ENCODE assay signal across 7 cellular contexts in genomic region chr1:144918027-144918603, GRCh38.
DNase-seq lines count a peak whose midpoint lies in the region; ATAC-seq, FAIRE-seq and TF ChIP-seq lines count a peak whose summit lies in the region.
"Not testable (repeated sequence)": the region's sequence is repeated elsewhere in the genome, so short reads cannot be mapped to it uniquely, and the experiment has no call there.

No MANE protein-coding gene starts in this region.

- not testable (repeated sequence) for TF ChIP-seq CTCF in HFFc6 (IDR thresholded peaks at IDR 0.05); K562 (IDR thresholded peaks at IDR 0.05 in 2 of 3, conservative IDR thresholded peaks at IDR 0.05 in 1 of 3; ENCODE audit: insufficient read depth in 2 of 3, low read depth in 1 of 3, low read length in 3 of 3); heart right ventricle (IDR thresholded peaks at IDR 0.05); mucosa of descending colon (IDR thresholded peaks at IDR 0.05)

- 0% methylated on average over 1 of the region's 3 CpGs for WGBS in K562 (ENCODE audit: insufficient coverage, low coverage, missing lambda C conversion rate)
- 53 to 67% methylated on average over 1 of the region's 3 CpGs for WGBS in heart right ventricle, 2 donors

- TF ChIP-seq POLR2A in K562 (conservative IDR thresholded peaks at IDR 0.05): not testable (repeated sequence)

- not testable (repeated sequence) for H2AFZ ChIP-seq in K562 (ENCODE audit: low read depth, low read length)

- not testable (repeated sequence) for H3K27me3 Mint-ChIP-seq in HFFc6 (ENCODE audit: insufficient read depth); activated CD4-positive, alpha-beta T cell treated with anti-CD3 and anti-CD28 coated beads for 36 hours; activated T-cell treated with anti-CD3 and anti-CD28 coated beads, Interleukin-2, amount 50 U/mL, for 72 hours (ENCODE audit: low read depth)

- H3K27ac Mint-ChIP-seq in HFFc6: peak overlapping the region; percentile 66
- H3K27ac Mint-ChIP-seq in activated CD4-positive, alpha-beta T cell treated with anti-CD3 and anti-CD28 coated beads for 36 hours: peak overlapping the region; percentile 81
- H3K27ac Mint-ChIP-seq in activated T-cell treated with anti-CD3 and anti-CD28 coated beads, Interleukin-2, amount 50 U/mL, for 72 hours: not testable (repeated sequence)

- in situ Hi-C loops in K562 (cut with MboI): not testable (repeated sequence)

- not testable (repeated sequence) for H3K9ac ChIP-seq in K562 (ENCODE audit: insufficient read depth in 1 of 2, low read depth in 2 of 2, low read length in 2 of 2)

- H3K4me3 Mint-ChIP-seq in HFFc6: peak overlapping the region; percentile 47; the same call in 1 of the 2 replicates
- not testable (repeated sequence) for H3K4me3 Mint-ChIP-seq in activated CD4-positive, alpha-beta T cell treated with anti-CD3 and anti-CD28 coated beads for 36 hours
- H3K4me3 Mint-ChIP-seq in activated T-cell treated with anti-CD3 and anti-CD28 coated beads, Interleukin-2, amount 50 U/mL, for 72 hours: peak overlapping the region in 1 of 2 donors; percentile 44

- BruUV-seq in K562 (replicated peaks; lab: Mats Ljungman, UMichigan): not testable (repeated sequence)

- H3K4me1 ChIP-seq in K562 (replicated peaks in 1 of 2; ENCODE audit: control insufficient read depth in 2 of 2, insufficient read depth in 2 of 2, low read length in 2 of 2); heart right ventricle; mucosa of descending colon (ENCODE audit: low read depth): not testable (repeated sequence)

- H4K20me1 ChIP-seq in K562 (replicated peaks; ENCODE audit: control insufficient read depth, insufficient read depth, low read length): not testable (repeated sequence)

- not testable (repeated sequence) for H3K27ac ChIP-seq in K562 (ENCODE audit: extremely low read depth, low read depth, low read length); heart right ventricle

- intact Hi-C loops in activated CD4-positive, alpha-beta T cell treated with anti-CD3 and anti-CD28 coated beads for 36 hours (cut with DNase I, micrococcal nuclease); K562 (cut with micrococcal nuclease); heart right ventricle (cut with DNase I); mucosa of descending colon (cut with DNase I, micrococcal nuclease); sciatic nerve (cut with DNase I): not testable (repeated sequence)

- H3K9me3 Mint-ChIP-seq in HFFc6; activated CD4-positive, alpha-beta T cell treated with anti-CD3 and anti-CD28 coated beads for 36 hours (ENCODE audit: low read depth); activated T-cell treated with anti-CD3 and anti-CD28 coated beads, Interleukin-2, amount 50 U/mL, for 72 hours: not testable (repeated sequence)

- not testable (repeated sequence) for H3K4me3 ChIP-seq in K562, heart right ventricle, mucosa of descending colon

- H3K27me3 ChIP-seq in K562 (ENCODE audit: control insufficient read depth in 2 of 2, insufficient read depth in 2 of 2, low read length in 2 of 2); heart right ventricle: not testable (repeated sequence)

- H3K4me2 ChIP-seq in K562 (ENCODE audit: insufficient read depth, low read length): not testable (repeated sequence)

- H3K9me1 ChIP-seq in K562 (ENCODE audit: control insufficient read depth, insufficient read depth, low read length): not testable (repeated sequence)

- not testable (repeated sequence) for FAIRE-seq in K562 (lab: Jason Lieb, UNC)

- not testable (repeated sequence) for H3K79me2 ChIP-seq in K562 (ENCODE audit: control insufficient read depth, insufficient read depth, low read length)

- not testable (repeated sequence) for H3K36me3 Mint-ChIP-seq in HFFc6 (ENCODE audit: low read depth); activated CD4-positive, alpha-beta T cell treated with anti-CD3 and anti-CD28 coated beads for 36 hours (ENCODE audit: low read depth); activated T-cell treated with anti-CD3 and anti-CD28 coated beads, Interleukin-2, amount 50 U/mL, for 72 hours (ENCODE audit: insufficient read depth in 2 of 2)

- POLR2A ChIA-PET in activated CD4-positive, alpha-beta T cell treated with anti-CD3 and anti-CD28 coated beads for 36 hours (lab: Charles Lee); K562 (lab: Yijun Ruan, JAX): not testable (repeated sequence)

- CTCF ChIA-PET in activated CD4-positive, alpha-beta T cell treated with anti-CD3 and anti-CD28 coated beads for 36 hours (lab: Charles Lee); K562 (lab: Yijun Ruan, JAX; ENCODE audit: low intra/inter-chr PET ratio): not testable (repeated sequence)

- H3K4me1 Mint-ChIP-seq in HFFc6 (ENCODE audit: low read depth); activated CD4-positive, alpha-beta T cell treated with anti-CD3 and anti-CD28 coated beads for 36 hours; activated T-cell treated with anti-CD3 and anti-CD28 coated beads, Interleukin-2, amount 50 U/mL, for 72 hours (ENCODE audit: low read depth): not testable (repeated sequence)

- H3K9me3 ChIP-seq in K562 (replicated peaks; ENCODE audit: control insufficient read depth, insufficient read depth, low read depth, low read length); heart right ventricle; mucosa of descending colon: not testable (repeated sequence)

- not testable (repeated sequence) for H3K36me3 ChIP-seq in K562 (ENCODE audit: control insufficient read depth, insufficient read depth, low read length); heart right ventricle; mucosa of descending colon (ENCODE audit: low read depth)

- TF ChIP-seq RAD21 in K562 (CRISPR knock-in tag; conservative IDR thresholded peaks at IDR 0.05 in 1 of 2, IDR thresholded peaks at IDR 0.05 in 1 of 2): not testable (repeated sequence)

- not testable (repeated sequence) for DNase-seq in HFFc6; activated CD4-positive, alpha-beta T cell treated with anti-CD3 and anti-CD28 coated beads for 36 hours; activated T-cell treated with anti-CD3 and anti-CD28 coated beads, Interleukin-2, amount 50 U/mL, for 72 hours; K562 (ENCODE audit: extremely low read depth in 1 of 4, low spot score in 3 of 4); heart right ventricle; mucosa of descending colon; sciatic nerve (ENCODE audit: low spot score)

- ATAC-seq in activated CD4-positive, alpha-beta T cell treated with anti-CD3 and anti-CD28 coated beads for 36 hours: peak; percentile 16
- ATAC-seq in activated T-cell treated with anti-CD3 and anti-CD28 coated beads, Interleukin-2, amount 50 U/mL, for 72 hours (replicated peaks in 1 of 2): peak; percentile 2 to 3
- ATAC-seq in K562 (peak; percentile 74), heart right ventricle (peak; percentile 29 to 72 (median 66)), mucosa of descending colon (peak; percentile 63), sciatic nerve (peak; percentile 92)

- TF ChIP-seq EP300 in K562 (IDR thresholded peaks at IDR 0.05; ENCODE audit: low read length): not testable (repeated sequence)

Comparison
In these comparisons a context has a peak if more than half of its experiments do, and no peak if none do; other contexts are left out.
1. ATAC-seq: peak in every context shown above with its lines; median percentile 92 in sciatic nerve; 74 in K562; 66 in heart right ventricle; 63 in mucosa of descending colon; 16 in activated CD4-positive, alpha-beta T cell treated with anti-CD3 and anti-CD28 coated beads for 36 hours; 2 in activated T-cell treated with anti-CD3 and anti-CD28 coated beads, Interleukin-2, amount 50 U/mL, for 72 hours.